20 cellular contexts compared by ENCODE assay signal in the genomic region with DNA sequence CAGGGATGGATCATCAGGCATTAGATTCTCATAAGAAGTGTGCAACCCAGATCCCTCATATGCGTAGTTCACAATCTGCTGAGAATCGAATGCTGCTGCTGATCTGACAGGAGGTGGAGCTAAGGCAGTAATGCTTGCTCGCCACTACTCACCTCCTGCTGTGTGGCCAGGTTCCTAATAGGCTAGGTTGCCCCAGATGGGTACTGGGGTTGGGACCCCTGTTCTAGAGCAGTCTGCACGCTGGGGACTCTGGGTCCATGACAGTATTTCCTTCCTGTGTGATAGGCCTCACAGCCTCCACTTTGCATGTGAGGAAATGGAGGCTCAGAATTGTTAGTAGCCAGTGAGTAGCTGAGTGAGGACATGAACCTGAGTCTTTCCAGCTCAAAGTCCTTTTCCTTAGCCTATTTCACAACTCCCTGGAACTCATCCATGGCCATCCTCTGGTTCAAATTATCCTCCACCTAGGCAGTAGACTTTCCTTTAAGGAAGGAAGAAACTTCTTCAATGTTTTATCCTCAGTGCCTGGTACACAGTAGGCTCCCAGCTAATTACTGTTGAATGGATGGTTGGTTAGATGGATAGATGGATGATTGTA.
A peak's percentile ranks its signal among the peaks of the same experiment; 100 is the strongest.
DNase-seq lines count a peak whose midpoint lies in the region; ATAC-seq, FAIRE-seq and TF ChIP-seq lines count a peak whose summit lies in the region.
"Had no signal": no experiment of that assay in that cellular context is flagged by ENCODE, and none has a peak within 500 bp of the region (broad histone marks: within the 10 kb centered on the region; RNA-seq: fewer than 3 reads in every experiment).

No MANE protein-coding gene starts in this region.

- H3K27ac ChIP-seq in coronary artery, result no peak overlapping the region
- H3K27ac ChIP-seq in small intestine (ENCODE audit: low read depth in 1 of 2, low read length in 1 of 2), result no peak overlapping the region
- H3K27ac ChIP-seq: GM23248 had no signal

- H3K27me3 Mint-ChIP-seq in activated CD8-positive, alpha-beta memory T cell treated with anti-CD3 and anti-CD28 coated beads, Interleukin-2, amount 10 ng/mL, durations not matched to agents 7 days and 5 days, result no peaks in the 10 kb centered on the region
- H3K27me3 Mint-ChIP-seq: CD4-positive, alpha-beta T cell had no signal

- peak; percentile 2 for DNase-seq in activated CD8-positive, alpha-beta memory T cell treated with anti-CD3 and anti-CD28 coated beads, Interleukin-2, amount 10 ng/mL, durations not matched to agents 7 days and 5 days
- DNase-seq in activated CD8-positive, alpha-beta memory T cell treated with anti-CD3 and anti-CD28 coated beads, Interleukin-2, amount 50 U/mL, for 48 hours, result no peak
- DNase-seq in coronary artery (ENCODE audit: low spot score), result peak; percentile 33
- DNase-seq in left lobe of liver (ENCODE audit: low spot score), result peak; percentile 22
- peak; percentile 78 for DNase-seq in small intestine
- no peak for DNase-seq in NCI-H1105 treated with DMSO at 0.1 percent for 48 hours (lab: John Stamatoyannopoulos, UW)
- DNase-seq: ACHN; Calu3; CD4-positive, alpha-beta T cell; DMS153; DMS79 treated with DMSO at 0.1 percent for 48 hours; EL; GM23248 had no signal

- H3K27me3 ChIP-seq in small intestine (ENCODE audit: control insufficient read depth in 2 of 2, insufficient read depth in 2 of 2, low read length in 2 of 2), result no peaks in the 10 kb centered on the region

- H3K9me3 Mint-ChIP-seq in activated CD8-positive, alpha-beta memory T cell treated with anti-CD3 and anti-CD28 coated beads, Interleukin-2, amount 10 ng/mL, durations not matched to agents 7 days and 5 days (ENCODE audit: low read depth), result no peaks in the 10 kb centered on the region
- H3K9me3 Mint-ChIP-seq: CD4-positive, alpha-beta T cell had no signal

- 58 to 73% (median 68%) methylated on average over 4 of the region's 4 CpGs for WGBS in small intestine, 3 donors

- H3K36me3 Mint-ChIP-seq in activated CD8-positive, alpha-beta memory T cell treated with anti-CD3 and anti-CD28 coated beads, Interleukin-2, amount 10 ng/mL, durations not matched to agents 7 days and 5 days, result no peaks in the 10 kb centered on the region

- H3K4me1 ChIP-seq in small intestine (ENCODE audit: control insufficient read depth in 2 of 2, insufficient read depth in 1 of 2, low read depth in 1 of 2, low read length in 1 of 2), result no peaks in the 10 kb centered on the region

- FAIRE-seq in small intestine (lab: Jason Lieb, UNC), result no peak
- FAIRE-seq: G401.6, GM12891, H54 had no signal

- H3K4me1 Mint-ChIP-seq in activated CD8-positive, alpha-beta memory T cell treated with anti-CD3 and anti-CD28 coated beads, Interleukin-2, amount 10 ng/mL, durations not matched to agents 7 days and 5 days, result no peaks in the 10 kb centered on the region
- H3K4me1 Mint-ChIP-seq: B cell, IgD-negative memory B cell had no signal

- no peak overlapping the region for H3K27ac Mint-ChIP-seq in activated CD8-positive, alpha-beta memory T cell treated with anti-CD3 and anti-CD28 coated beads, Interleukin-2, amount 10 ng/mL, durations not matched to agents 7 days and 5 days
- H3K27ac Mint-ChIP-seq: B cell; CD4-positive, alpha-beta T cell; IgD-negative memory B cell had no signal

- no peak for TF ChIP-seq CTCF in coronary artery (IDR thresholded peaks at IDR 0.05)

- no peak overlapping the region for H3K4me3 Mint-ChIP-seq in activated CD8-positive, alpha-beta memory T cell treated with anti-CD3 and anti-CD28 coated beads, Interleukin-2, amount 10 ng/mL, durations not matched to agents 7 days and 5 days
- H3K4me3 Mint-ChIP-seq: B cell; CD4-positive, alpha-beta T cell; IgD-negative memory B cell had no signal

- H3K4me3 ChIP-seq in coronary artery (no peak overlapping the region), small intestine (ENCODE audit: low read depth in 1 of 2, low read length in 2 of 2) (no peak overlapping the region)
- H3K4me3 ChIP-seq: GM23248 had no signal

- H3K9me3 ChIP-seq in small intestine (ENCODE audit: control insufficient read depth, low read depth), result no peaks in the 10 kb centered on the region

- H3K36me3 ChIP-seq in small intestine (ENCODE audit: control insufficient read depth in 2 of 2, insufficient read depth in 2 of 2, low read length in 2 of 2), result no peaks in the 10 kb centered on the region

- no peak for ATAC-seq in activated CD8-positive, alpha-beta memory T cell treated with anti-CD3 and anti-CD28 coated beads, Interleukin-2, amount 10 ng/mL, durations not matched to agents 7 days and 5 days
- ATAC-seq in left lobe of liver (no peak), GM19351 (IDR thresholded peaks at IDR 0.05; ENCODE audit: unreplicated experiment) (no peak), GM18870 (IDR thresholded peaks at IDR 0.05; ENCODE audit: unreplicated experiment) (no peak)

- CTCF ChIA-PET in activated CD8-positive, alpha-beta memory T cell treated with anti-CD3 and anti-CD28 coated beads, Interleukin-2, amount 10 ng/mL, durations not matched to agents 7 days and 5 days (lab: Charles Lee), result no interaction called here

Comparison
In these comparisons a context has a peak if more than half of its experiments do, and no peak if none do; other contexts are left out.
1. DNase-seq: peak in activated CD8-positive, alpha-beta memory T cell treated with anti-CD3 and anti-CD28 coated beads, Interleukin-2, amount 10 ng/mL, durations not matched to agents 7 days and 5 days (single experiment), coronary artery (single experiment), left lobe of liver (single experiment) and small intestine (single experiment); none in activated CD8-positive, alpha-beta memory T cell treated with anti-CD3 and anti-CD28 coated beads, Interleukin-2, amount 50 U/mL, for 48 hours (single experiment) and NCI-H1105 treated with DMSO at 0.1 percent for 48 hours (single experiment).